Comparison of ENCODE assay signal across 9 cellular contexts in the genomic region with DNA sequence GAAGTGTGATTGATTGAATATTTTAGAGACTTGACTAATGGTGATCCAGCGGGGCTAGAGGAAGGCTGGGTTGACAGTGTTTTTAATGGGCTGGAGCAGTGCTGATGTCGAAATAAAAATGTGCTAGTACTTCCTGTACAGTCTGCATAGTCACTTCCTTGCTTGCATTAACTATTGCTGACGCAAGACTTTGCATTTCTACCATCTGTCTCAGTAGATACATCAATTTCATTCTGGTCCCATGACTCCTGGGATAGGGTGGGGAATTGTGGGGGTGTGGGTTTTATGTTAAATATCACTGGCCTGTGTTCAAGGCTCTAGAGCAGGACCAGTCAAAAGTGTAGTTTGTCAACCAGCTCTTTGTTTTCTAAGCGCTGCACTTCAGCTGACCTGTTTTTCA. TPM values are rescaled to one million over a fixed set of nuclear protein-coding genes. Genes with fewer than 3 reads are reported as not detected.
A peak's percentile ranks its signal among the peaks of the same experiment; 100 is the strongest.
DNase-seq lines count a peak whose midpoint lies in the region; ATAC-seq, FAIRE-seq and TF ChIP-seq lines count a peak whose summit lies in the region.
"Had no signal": no experiment of that assay in that cellular context is flagged by ENCODE, and none has a peak within 500 bp of the region (broad histone marks: within the 10 kb centered on the region; RNA-seq: fewer than 3 reads in every experiment).

No MANE protein-coding gene starts in this region.

- ATAC-seq in GM12878 = peak; percentile 28; the same call in 1 of the 3 replicates
- no peak for ATAC-seq in GM19395 (IDR thresholded peaks at IDR 0.05; ENCODE audit: unreplicated experiment)
- ATAC-seq in GM19455 (IDR thresholded peaks at IDR 0.05; ENCODE audit: unreplicated experiment) = no peak

- in situ Hi-C loops in GM12878 (cut with MboI) = no loop called here

- H3K4me3 Mint-ChIP-seq in CD14-positive monocyte = no peak overlapping the region

- no peak overlapping the region for H3K4me3 ChIP-seq in GM12878

- H3K4me2 ChIP-seq in GM12878 (ENCODE audit: control insufficient read depth, insufficient read depth) = no peak overlapping the region

- TF ChIP-seq RAD21 in GM12878 (IDR thresholded peaks at IDR 0.05; ENCODE audit: insufficient read depth, low read depth, low read length) = no peak

- TF ChIP-seq CTCF in CD14-positive monocyte (IDR thresholded peaks at IDR 0.05) = no peak
- no peak for TF ChIP-seq CTCF in GM12878 (IDR thresholded peaks at IDR 0.05 in 2 of 3, conservative IDR thresholded peaks at IDR 0.05 in 1 of 3; ENCODE audit: control insufficient read depth in 2 of 3, extremely low read depth in 1 of 3, insufficient read depth in 1 of 3, low read depth in 3 of 3, low read length in 3 of 3)

- POLR2A ChIA-PET in GM12878 (lab: Charles Lee) = interaction anchor here (0.6 to 0.8 kb wide), 2 partner anchors 10 to 22 kb away, joined by 3 to 4 read pairs; no protein-coding TSS in a partner anchor

- H3K9me3 ChIP-seq in GM12878 (replicated peaks; ENCODE audit: control insufficient read depth, insufficient read depth, low read length) = no peaks in the 10 kb centered on the region

- peak overlapping the region; percentile 90 to 97 (median 92) for H3K27ac Mint-ChIP-seq in CD14-positive monocyte

- no peaks in the 10 kb centered on the region for H4K20me1 ChIP-seq in GM12878 (ENCODE audit: control insufficient read depth, insufficient read depth)

- intact Hi-C loops in CD14-positive monocyte (cut with micrococcal nuclease) (loop anchor here in 1 of 2 donors (10.0 kb wide), 1 partner anchor 48 kb away; no protein-coding TSS in a partner anchor), GM12878 (cut with micrococcal nuclease; ENCODE audit: unreplicated experiment) (no loop called here)

- TF ChIP-seq POLR2A in GM12878 (IDR thresholded peaks at IDR 0.05; ENCODE audit: low read depth, low read length) = no peak

- H3K36me3 ChIP-seq in GM12878 (ENCODE audit: control insufficient read depth in 2 of 2, insufficient read depth in 2 of 2, low read length in 1 of 2) = peaks cover 0 to 4% of the 10 kb centered on the region in 2 experiments; a peak in 2 of 4 replicates

- H3K9me3 Mint-ChIP-seq in CD14-positive monocyte = peaks cover 0 to 7% (median 3%) of the 10 kb centered on the region in 7 donors

- SMC1A ChIA-PET in GM12878 (lab: Charles Lee; ENCODE audit: uncharacterized antibody, unreplicated experiment) = interaction anchor here (0.6 to 1.4 kb wide), 5 partner anchors 63 to 357 kb away, joined by 3 to 5 read pairs (median 3); no protein-coding TSS in a partner anchor

- H3K9ac ChIP-seq in GM12878 (ENCODE audit: control insufficient read depth, insufficient read depth, low read length) = no peak overlapping the region

- no peak for FAIRE-seq in GM12878 (lab: Jason Lieb, UNC)

- no peak for TF ChIP-seq EP300 in GM12878 (IDR thresholded peaks at IDR 0.05; ENCODE audit: borderline replicate concordance in 1 of 2, control insufficient read depth in 1 of 2, low read depth in 2 of 2, low read length in 2 of 2)

- RAD21 ChIA-PET in GM12878 (lab: Charles Lee; ENCODE audit: unreplicated experiment) = interaction anchor here (0.8 to 1.9 kb wide), 3 partner anchors 12 to 73 kb away, joined by 3 to 8 read pairs (median 4); no protein-coding TSS in a partner anchor

- BruUV-seq in GM12878 (replicated peaks; lab: Mats Ljungman, UMichigan) = no TSS peak

- H3K27me3 Mint-ChIP-seq in CD14-positive monocyte (ENCODE audit: low read depth in 3 of 3) = peaks cover 0 to 10% (median 0%) of the 10 kb centered on the region in 3 donors

- 53% methylated on average over 4 of the region's 4 CpGs for WGBS in GM12878 (ENCODE audit: insufficient coverage, insufficient replicate concordance, low lambda C conversion rate, missing lambda C conversion rate)

- no peak overlapping the region for H3K27ac ChIP-seq in GM12878 (ENCODE audit: control insufficient read depth, insufficient read depth)

- H3K27me3 ChIP-seq in GM12878 (replicated peaks in 1 of 2; ENCODE audit: control insufficient read depth in 2 of 2, insufficient read depth in 2 of 2, low read length in 1 of 2) = no peaks in the 10 kb centered on the region

- no peaks in the 10 kb centered on the region for H3K79me2 ChIP-seq in GM12878 (ENCODE audit: control insufficient read depth, insufficient read depth, low read length)

- CTCF ChIA-PET in GM12878 (lab: Yijun Ruan, JAX) = interaction anchor here (3.6 kb wide), 1 partner anchor 11 kb away, joined by 15 read pairs; no protein-coding TSS in a partner anchor

- peak; percentile 61 for DNase-seq in CD14-positive monocyte (ENCODE audit: low spot score)
- DNase-seq in LHCN-M2 (ENCODE audit: low read depth) = peak; percentile 55
- DNase-seq in GM12878 (ENCODE audit: low read depth, low spot score) = no peak
- DNase-seq in medulla oblongata (ENCODE audit: extremely low spot score) = peak; percentile 44
- DNase-seq in NCI-H2081 (lab: John Stamatoyannopoulos, UW) = no peak
- no peak for DNase-seq in activated T-cell treated with anti-CD3 and anti-CD28 coated beads, Interleukin-2, amount 50 U/mL, for 1 hour
- DNase-seq: NCI-H524 had no signal

- H2AFZ ChIP-seq in GM12878 (ENCODE audit: control insufficient read depth, low read depth, low read length) = no peak overlapping the region

- peaks cover 51% of the 10 kb centered on the region for H3K4me1 Mint-ChIP-seq in CD14-positive monocyte

- peaks cover 0 to 5% of the 10 kb centered on the region in 2 donors for H3K36me3 Mint-ChIP-seq in CD14-positive monocyte

- H3K4me1 ChIP-seq in GM12878 (ENCODE audit: control insufficient read depth, insufficient read depth, low read length) = peaks cover 5% of the 10 kb centered on the region

TF ChIP-seq in GM12878, 131 proteins besides CTCF, POLR2A, EP300 and RAD21 (continues in another document):
- TF ChIP-seq EGR1 (IDR thresholded peaks at IDR 0.05; ENCODE audit: borderline replicate concordance in 1 of 2, low read depth in 2 of 2, low read length in 2 of 2) (no peak), SMAD5 (IDR thresholded peaks at IDR 0.05; ENCODE audit: low read depth) (no peak), CREM (IDR thresholded peaks at IDR 0.05; ENCODE audit: low read depth) (no peak), ZNF207 (IDR thresholded peaks at IDR 0.05; ENCODE audit: borderline replicate concordance) (no peak), MTA3 (IDR thresholded peaks at IDR 0.05; ENCODE audit: borderline replicate concordance, low read length) (no peak), POLR2AphosphoS2 (IDR thresholded peaks at IDR 0.05; ENCODE audit: low read depth, low read length) (no peak), TAF1 (IDR thresholded peaks at IDR 0.05; ENCODE audit: borderline replicate concordance, low read depth, low read length) (no peak)

RNA-seq across cellular contexts. Expression of gene PHEX, which starts 35.3 kb away (rescaled TPM):
- polyA plus RNA-seq in CD14-positive monocyte (not detected), GM12878 (2011; rRNA removed) (97.2 and 103 TPM in 2 replicates), GM12878 (2014; fragmentation: Illumina TruSeq; extraction: Trizol) (0.46 and 0.73 TPM in 2 replicates), GM12878 (2014; fragmentation: Nextera tagmentation; extraction: Ambion mirVana) (under 1 TPM; 0.33 to 0.53 TPM), GM12878 (2014; rRNA removed) (0.24 and 0.63 TPM in 2 replicates), GM12878 (2016; fragmentation: Nextera tagmentation; extraction: Ambion mirVana) (under 1 TPM; 0.12 to 0.14 TPM)
- total RNA-seq in LHCN-M2 (2014; rRNA removed) (0.75 and 0.83 TPM in 2 replicates), GM12878 (2014; rRNA removed) (1.0 and 1.1 TPM in 2 replicates), GM12878 (2014; rRNA removed; fragmentation: Illumina TruSeq; extraction: Trizol) (0.85 and 0.88 TPM in 2 replicates), GM12878 (2021) (0.56 TPM in 2 replicates)
- polyA plus RNA-seq in LHCN-M2 (2012) = 0.05 TPM
- total RNA-seq in GM12878 (2013; cell fraction: nucleolus; rRNA removed) = 20.4 and 28.3 TPM in 2 replicates
- polyA plus RNA-seq in GM12878 (2011; ENCODE audit: low read depth) = 0.04 TPM
- 66.0 and 82.4 TPM in 2 replicates for polyA plus RNA-seq in GM12878 (2011; cell fraction: cytosol; rRNA removed)
- 94.9 and 105 TPM in 2 replicates for polyA plus RNA-seq in GM12878 (2011; cell fraction: nucleus; rRNA removed)
- 0.03 and 0.06 TPM in 2 replicates for polyA plus RNA-seq in GM12878 (2012)
- polyA minus RNA-seq in GM12878 (2011; rRNA and poly(A)+ RNA removed) = 292 and 342 TPM in 2 replicates
- 41.1 and 57.5 TPM in 2 replicates for polyA minus RNA-seq in GM12878 (2011; cell fraction: cytosol; rRNA and poly(A)+ RNA removed)
- 259 and 287 TPM in 2 replicates for polyA minus RNA-seq in GM12878 (2011; cell fraction: nucleus; rRNA and poly(A)+ RNA removed)

RNA-seq across cellular contexts. Expression of gene SMS, which starts 56.4 kb away (rescaled TPM):
- polyA plus RNA-seq in CD14-positive monocyte = 10 to 100 TPM; 70.8 to 75.4 TPM
- total RNA-seq in LHCN-M2 (2014; rRNA removed) = 208 and 244 TPM in 2 replicates
- 130 TPM for polyA plus RNA-seq in LHCN-M2 (2012)
- total RNA-seq in GM12878 (2013; cell fraction: nucleolus; rRNA removed) = 14.5 and 16.3 TPM in 2 replicates
- 115 and 118 TPM in 2 replicates for total RNA-seq in GM12878 (2014; rRNA removed)
- 138 and 140 TPM in 2 replicates for total RNA-seq in GM12878 (2014; rRNA removed; fragmentation: Illumina TruSeq; extraction: Trizol)
- total RNA-seq in GM12878 (2021) = 113 and 114 TPM in 2 replicates
- 40.8 TPM for polyA plus RNA-seq in GM12878 (2011; ENCODE audit: low read depth)
- polyA plus RNA-seq in GM12878 (2011; rRNA removed) = 75.4 and 123 TPM in 2 replicates
- 46.2 and 47.4 TPM in 2 replicates for polyA plus RNA-seq in GM12878 (2011; cell fraction: cytosol; rRNA removed)
- 28.2 and 32.5 TPM in 2 replicates for polyA plus RNA-seq in GM12878 (2011; cell fraction: nucleus; rRNA removed)
- polyA plus RNA-seq in GM12878 (2012) = 69.5 and 75.1 TPM in 2 replicates
- polyA plus RNA-seq in GM12878 (2014; fragmentation: Illumina TruSeq; extraction: Trizol) = 138 and 169 TPM in 2 replicates
- polyA plus RNA-seq in GM12878 (2014; fragmentation: Nextera tagmentation; extraction: Ambion mirVana) = 10 to 100 TPM; 55.8 to 87.2 TPM
- polyA plus RNA-seq in GM12878 (2014; rRNA removed) = 82.8 and 91.8 TPM in 2 replicates
- polyA plus RNA-seq in GM12878 (2016; fragmentation: Nextera tagmentation; extraction: Ambion mirVana) = 100 to 1,000 TPM; 155 to 156 TPM
- 29.4 and 29.6 TPM in 2 replicates for polyA minus RNA-seq in GM12878 (2011; rRNA and poly(A)+ RNA removed)
- 35.0 and 44.4 TPM in 2 replicates for polyA minus RNA-seq in GM12878 (2011; cell fraction: cytosol; rRNA and poly(A)+ RNA removed)
- polyA minus RNA-seq in GM12878 (2011; cell fraction: nucleus; rRNA and poly(A)+ RNA removed) = 8.1 and 12.8 TPM in 2 replicates

Comparison
In these comparisons a context has a peak if more than half of its experiments do, and no peak if none do; other contexts are left out.
1. DNase-seq: peak in CD14-positive monocyte (single experiment), LHCN-M2 (single experiment) and medulla oblongata (single experiment); none in GM12878 (single experiment), NCI-H2081 (0 of 2) and activated T-cell treated with anti-CD3 and anti-CD28 coated beads, Interleukin-2, amount 50 U/mL, for 1 hour (single experiment).